Comparison of ENCODE assay signal across 7 cellular contexts in genomic region chrX:13659057-13659456, GRCh38. TPM values are rescaled to one million over a fixed set of nuclear protein-coding genes. Genes with fewer than 3 reads are reported as not detected.
A peak's percentile ranks its signal among the peaks of the same experiment; 100 is the strongest.
DNase-seq lines count a peak whose midpoint lies in the region; ATAC-seq and FAIRE-seq lines count a peak whose summit lies in the region.

No MANE protein-coding gene starts in this region.

- ATAC-seq in T-cell (replicated peaks in 1 of 4), result no peak
- no peak for ATAC-seq in HG02798 (IDR thresholded peaks at IDR 0.05; ENCODE audit: poor library complexity, unreplicated experiment)

- no peaks in the 10 kb centered on the region for H3K9me3 ChIP-seq in stomach smooth muscle (ENCODE audit: control insufficient read depth in 2 of 2, low read length in 2 of 2)

- H3K36me3 ChIP-seq in stomach smooth muscle (ENCODE audit: control insufficient read depth in 2 of 2, insufficient read depth in 2 of 2, low read length in 2 of 2), result no peaks in the 10 kb centered on the region

- peaks cover 22 to 32% (median 24%) of the 10 kb centered on the region in 3 donors for H3K4me1 Mint-ChIP-seq in T-cell

- peak overlapping the region; percentile 85 to 87 for H3K27ac Mint-ChIP-seq in T-cell

- peak overlapping the region in 1 of 2 donors; percentile 38 for H3K9ac ChIP-seq in stomach smooth muscle (ENCODE audit: low read length in 2 of 2)

- H3K27me3 Mint-ChIP-seq in T-cell, result peaks cover 0 to 9% of the 10 kb centered on the region in 2 donors

- no peak overlapping the region for H3K4me3 ChIP-seq in stomach smooth muscle (ENCODE audit: low read length in 2 of 2)

- H3K27ac ChIP-seq in stomach smooth muscle (ENCODE audit: low read length), result peak overlapping the region; percentile 1

- no peak for FAIRE-seq in HTR-8/SVneo (lab: Jason Lieb, UNC)

- CTCF ChIA-PET in T-cell (lab: Charles Lee), result interaction anchor here (0.6 to 1.0 kb wide), 6 partner anchors 10 to 372 kb away, joined by 3 to 6 read pairs (median 4); no protein-coding TSS in a partner anchor

- POLR2A ChIA-PET in T-cell (lab: Charles Lee), result interaction anchor here in 1 of 2 donors (0.9 kb wide), 1 partner anchor 1675 kb away, joined by 3 read pairs; no protein-coding TSS in a partner anchor

- no peak overlapping the region for H3K4me3 Mint-ChIP-seq in T-cell

- peaks cover 24% of the 10 kb centered on the region for H3K36me3 Mint-ChIP-seq in T-cell

- H3K4me1 ChIP-seq in stomach smooth muscle (ENCODE audit: control insufficient read depth, insufficient read depth, low read length), result peaks cover 7% of the 10 kb centered on the region

- H3K9me3 Mint-ChIP-seq in T-cell, result no peaks in the 10 kb centered on the region

- DNase-seq in HTR-8/SVneo (ENCODE audit: insufficient read length, low spot score), result peak; percentile 8
- DNase-seq in T-cell, result no peak
- peak; percentile 2 for DNase-seq in glomerular visceral epithelial cell (ENCODE audit: extremely low spot score)
- no peak for DNase-seq in NCI-H1417 (lab: John Stamatoyannopoulos, UW)
- DNase-seq in NCI-H1930 (lab: John Stamatoyannopoulos, UW), result no peak

- no peaks in the 10 kb centered on the region for H3K27me3 ChIP-seq in stomach smooth muscle (ENCODE audit: control insufficient read depth in 1 of 2, insufficient read depth in 2 of 2, low read length in 2 of 2)

RNA-seq across cellular contexts. Expression of gene TCEANC, which starts 6.1 kb away (rescaled TPM):
- 10 to 100 TPM in 1 of 5 donors, 1 to 10 TPM in 4; 8.0 to 12.8 (median 9.5) TPM for total RNA-seq in T-cell

RNA-seq across cellular contexts. Expression of gene RAB9A, which starts 29.9 kb away (rescaled TPM):
- 10 to 100 TPM; 12.2 to 27.3 (median 16.4) TPM for total RNA-seq in T-cell

Comparison
In these comparisons a context has a peak if more than half of its experiments do, and no peak if none do; other contexts are left out.
1. DNase-seq: peak in HTR-8/SVneo (single experiment) and glomerular visceral epithelial cell (single experiment); none in T-cell (0 of 34), NCI-H1417 (0 of 3) and NCI-H1930 (0 of 2).